8 cellular contexts compared by ENCODE assay signal in genomic region chr1:110203021-110203661, GRCh38. TPM values are rescaled to one million over a fixed set of nuclear protein-coding genes. Genes with fewer than 3 reads are reported as not detected.
DNase-seq lines count a peak whose midpoint lies in the region; ATAC-seq and TF ChIP-seq lines count a peak whose summit lies in the region.

No MANE protein-coding gene starts in this region.

- no CpG with 5 or more reads among the region's 6 CpGs for WGBS in trophoblast cell (ENCODE audit: extremely low coverage, insufficient coverage, insufficient read length)

- H3K4me1 Mint-ChIP-seq in activated T-helper 17 cell treated with anti-CD3 and anti-CD28 coated beads, Interleukin-2, amount 50 U/mL, for 72 hours = peaks cover 11% of the 10 kb centered on the region

- no peak overlapping the region for H4K8ac ChIP-seq in trophoblast cell (ENCODE audit: low read depth, low read length)

- H3K18ac ChIP-seq in trophoblast cell (ENCODE audit: low read length) = no peak overlapping the region

- no peaks in the 10 kb centered on the region for H3K79me1 ChIP-seq in trophoblast cell (ENCODE audit: low read length)

- peak; percentile 65 for ATAC-seq in activated T-helper 17 cell treated with anti-CD3 and anti-CD28 coated beads, Interleukin-2, amount 50 U/mL, for 72 hours (replicated peaks)
- ATAC-seq in foreskin keratinocyte (peak; percentile 51), GM19463 (IDR thresholded peaks at IDR 0.05; ENCODE audit: unreplicated experiment) (no peak), GM21526 (IDR thresholded peaks at IDR 0.05; ENCODE audit: low FRiP score, unreplicated experiment) (no peak)

- no peak overlapping the region for H3K4me3 ChIP-seq in trophoblast cell (ENCODE audit: low read depth, low read length)

- H3K4me3 Mint-ChIP-seq in activated T-helper 17 cell treated with anti-CD3 and anti-CD28 coated beads, Interleukin-2, amount 50 U/mL, for 72 hours = peak overlapping the region; percentile 17

- H2AK5ac ChIP-seq in trophoblast cell (ENCODE audit: low read length) = no peak overlapping the region

- H2AFZ ChIP-seq in trophoblast cell (ENCODE audit: insufficient read depth, low read length, poor library complexity) = no peak overlapping the region

- H3K27ac ChIP-seq in foreskin keratinocyte (no peak overlapping the region), trophoblast cell (ENCODE audit: low read depth, low read length) (no peak overlapping the region)

- no peak overlapping the region for H4K12ac ChIP-seq in trophoblast cell (ENCODE audit: low read depth, low read length)

- no peak overlapping the region for H3K4ac ChIP-seq in trophoblast cell (ENCODE audit: low read depth, low read length)

- H3K4me2 ChIP-seq in trophoblast cell (ENCODE audit: low read length) = no peak overlapping the region

- peak overlapping the region; percentile 76 for H3K27ac Mint-ChIP-seq in activated T-helper 17 cell treated with anti-CD3 and anti-CD28 coated beads, Interleukin-2, amount 50 U/mL, for 72 hours

- no peaks in the 10 kb centered on the region for H3K27me3 Mint-ChIP-seq in activated T-helper 17 cell treated with anti-CD3 and anti-CD28 coated beads, Interleukin-2, amount 50 U/mL, for 72 hours

- H3K9me3 ChIP-seq in trophoblast cell (ENCODE audit: insufficient read depth, low read depth, low read length) = peaks cover 1% of the 10 kb centered on the region

- H3K4me1 ChIP-seq in foreskin keratinocyte (no peaks in the 10 kb centered on the region), trophoblast cell (ENCODE audit: control insufficient read depth in 1 of 2, insufficient read depth in 2 of 2, low read length in 2 of 2) (peaks cover 2 to 3% of the 10 kb centered on the region in 2 experiments)

- DNase-seq in ELF-1 (ENCODE audit: low read depth, low spot score) = peak; percentile 80
- DNase-seq in LoVo (ENCODE audit: low spot score) = peak; percentile 76
- DNase-seq in SHP77 treated with DMSO at 0.1 percent for 48 hours (lab: John Stamatoyannopoulos, UW) = peak; percentile 52
- peak in 1 of 2 donors; percentile 42 for DNase-seq in foreskin keratinocyte
- DNase-seq in trophoblast cell = peak; percentile 49 to 84

- no peak overlapping the region for H3K9ac ChIP-seq in trophoblast cell (ENCODE audit: low read length)

- H4K91ac ChIP-seq in trophoblast cell (ENCODE audit: low read depth, low read length) = no peak overlapping the region

- no peaks in the 10 kb centered on the region for H3K36me3 ChIP-seq in trophoblast cell (ENCODE audit: control insufficient read depth in 1 of 2, insufficient read depth in 2 of 2, low read length in 2 of 2)

- H2BK120ac ChIP-seq in trophoblast cell (ENCODE audit: insufficient read depth, low read length, poor library complexity) = no peak overlapping the region

- H3K79me2 ChIP-seq in trophoblast cell (ENCODE audit: control insufficient read depth, insufficient read depth, low read length, poor library complexity) = no peaks in the 10 kb centered on the region

- H3K9me3 Mint-ChIP-seq in activated T-helper 17 cell treated with anti-CD3 and anti-CD28 coated beads, Interleukin-2, amount 50 U/mL, for 72 hours = no peaks in the 10 kb centered on the region

- H2BK5ac ChIP-seq in trophoblast cell (ENCODE audit: low read depth, low read length, poor library complexity) = no peak overlapping the region

- TF ChIP-seq CTCF in foreskin keratinocyte (conservative IDR thresholded peaks at IDR 0.05) = peak; percentile 89

- H2BK12ac ChIP-seq in trophoblast cell (ENCODE audit: low read length) = no peak overlapping the region

- no peaks in the 10 kb centered on the region for H3K36me3 Mint-ChIP-seq in activated T-helper 17 cell treated with anti-CD3 and anti-CD28 coated beads, Interleukin-2, amount 50 U/mL, for 72 hours (ENCODE audit: low read depth)

- no peak overlapping the region for H3K14ac ChIP-seq in trophoblast cell (ENCODE audit: low read length)

- H3K27me3 ChIP-seq in foreskin keratinocyte (peaks cover 3% of the 10 kb centered on the region), trophoblast cell (ENCODE audit: insufficient read depth, low read length) (no peaks in the 10 kb centered on the region)

- H3K23ac ChIP-seq in trophoblast cell (ENCODE audit: low read length) = no peak overlapping the region

RNA-seq across cellular contexts. Expression of gene KCNC4, which starts 7.0 kb away (rescaled TPM):
- total RNA-seq in activated T-helper 17 cell treated with anti-CD3 and anti-CD28 coated beads, Interleukin-2, amount 50 U/mL, for 72 hours = 10 to 100 TPM; 13.4 to 18.9 TPM
- 1.8 and 1.9 TPM in 2 replicates for total RNA-seq in foreskin keratinocyte
- 1.5 and 1.7 TPM in 2 replicates for polyA plus RNA-seq in foreskin keratinocyte
- 0.83 and 1.00 TPM in 2 replicates for polyA plus RNA-seq in trophoblast cell (2013)

RNA-seq across cellular contexts. Expression of gene SLC6A17, which starts 52.8 kb away (rescaled TPM):
- total RNA-seq in activated T-helper 17 cell treated with anti-CD3 and anti-CD28 coated beads, Interleukin-2, amount 50 U/mL, for 72 hours = not detected
- total RNA-seq in foreskin keratinocyte = 0.03 and 0.07 TPM in 2 replicates
- polyA plus RNA-seq in foreskin keratinocyte = 0.01 and 0.02 TPM in 2 replicates
- 0.04 and 0.07 TPM in 2 replicates for polyA plus RNA-seq in trophoblast cell (2013)

Comparison
In these comparisons a context has a peak if more than half of its experiments do, and no peak if none do; other contexts are left out.
1. ATAC-seq: peak in activated T-helper 17 cell treated with anti-CD3 and anti-CD28 coated beads, Interleukin-2, amount 50 U/mL, for 72 hours (single experiment) and foreskin keratinocyte (single experiment); none in GM19463 (single experiment) and GM21526 (single experiment).